29 cellular contexts compared by ENCODE assay signal in the genomic region with DNA sequence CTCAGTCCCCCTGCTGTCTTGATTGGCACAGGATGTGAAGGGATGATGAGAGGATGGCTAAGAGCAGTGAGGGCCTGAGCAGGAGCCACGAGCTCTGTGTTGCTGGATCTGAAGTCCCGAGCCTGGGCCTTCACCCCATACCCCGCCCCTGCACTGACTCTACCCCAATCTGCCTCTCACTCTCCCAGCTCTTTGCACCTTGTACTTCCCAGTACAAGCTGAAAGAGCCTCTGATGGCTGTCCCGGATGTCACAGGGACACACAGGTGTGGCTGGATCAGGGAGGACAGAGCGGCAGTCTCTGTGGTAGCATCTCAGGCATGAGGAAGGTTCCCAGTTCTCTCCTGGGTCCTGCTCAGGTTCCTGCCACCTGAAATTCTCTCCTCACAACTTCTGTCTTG.
"Had no signal": no experiment of that assay in that cellular context is flagged by ENCODE, and none has a peak within 500 bp of the region (broad histone marks: within the 10 kb centered on the region; RNA-seq: fewer than 3 reads in every experiment).

No MANE protein-coding gene starts in this region.

- H3K27me3 ChIP-seq: breast epithelium, foreskin keratinocyte, heart right ventricle, left lung, spleen, testis, uterus had no signal

- H3K4me1 Mint-ChIP-seq: activated CD4-positive, alpha-beta T cell treated with anti-CD3 and anti-CD28 coated beads, Interleukin-2, amount 10 ng/mL, durations not matched to agents 24 days and 14 days; activated T-helper 17 cell treated with anti-CD3 and anti-CD28 coated beads, Interleukin-2, amount 50 U/mL, for 72 hours; central memory CD8-positive, alpha-beta T cell; T-helper 17 cell had no signal

- H3K36me3 Mint-ChIP-seq: activated CD4-positive, alpha-beta memory T cell treated with anti-CD3 and anti-CD28 coated beads for 36 hours; natural killer cell treated with Interleukin-12 subunit alpha and Interleukin-12 subunit beta and Interleukin-15 and Interleukin-18, amount 100 ng/mL, for 72 hours; type B pancreatic cell had no signal

- H3K4me3 ChIP-seq: breast epithelium, heart right ventricle, left lung, lower lobe of right lung, spleen, testis, uterus had no signal

- ATAC-seq: activated T-helper 17 cell treated with anti-CD3 and anti-CD28 coated beads, Interleukin-2, amount 50 U/mL, for 72 hours; esophagus mucosa; foreskin keratinocyte; heart right ventricle; left lung; lower lobe of right lung; natural killer cell treated with Interleukin-12 subunit alpha and Interleukin-12 subunit beta and Interleukin-15 and Interleukin-18, amount 100 ng/mL, for 72 hours; T-helper 17 cell had no signal

- H3K4me1 ChIP-seq: left lung, lower lobe of right lung, spleen, uterus had no signal

- H3K36me3 ChIP-seq: breast epithelium, heart right ventricle, left lung, lower lobe of right lung, spleen, uterus, WERI-Rb-1 had no signal

- H3K27ac ChIP-seq: breast epithelium, foreskin keratinocyte, heart right ventricle, left lung, lower lobe of right lung, spleen, testis, uterus, WERI-Rb-1 had no signal

- H3K9me3 ChIP-seq: breast epithelium, heart right ventricle, left lung, lower lobe of right lung, spleen, testis, uterus had no signal

- H3K4me3 Mint-ChIP-seq: activated CD4-positive, alpha-beta memory T cell treated with anti-CD3 and anti-CD28 coated beads for 36 hours; activated CD4-positive, alpha-beta T cell treated with anti-CD3 and anti-CD28 coated beads, Interleukin-2, amount 10 ng/mL, durations not matched to agents 24 days and 14 days; activated T-cell treated with anti-CD3 and anti-CD28 coated beads, Interleukin-2, amount 50 U/mL, for 24 hours; activated T-helper 17 cell treated with anti-CD3 and anti-CD28 coated beads, Interleukin-2, amount 50 U/mL, for 72 hours; central memory CD8-positive, alpha-beta T cell; dendritic cell treated with granulocyte-macrophage colony-stimulating factor and Interleukin-4, amounts not matched to agents 40 ng/mL and 50 ng/mL, for 4 days; endodermal cell; natural killer cell treated with Interleukin-12 subunit alpha and Interleukin-12 subunit beta and Interleukin-15 and Interleukin-18, amount 100 ng/mL, for 72 hours; T-helper 17 cell; type B pancreatic cell had no signal

- H3K27me3 Mint-ChIP-seq: activated CD4-positive, alpha-beta memory T cell treated with anti-CD3 and anti-CD28 coated beads for 36 hours; activated CD4-positive, alpha-beta T cell treated with anti-CD3 and anti-CD28 coated beads, Interleukin-2, amount 10 ng/mL, durations not matched to agents 24 days and 14 days; activated T-cell treated with anti-CD3 and anti-CD28 coated beads, Interleukin-2, amount 50 U/mL, for 24 hours; activated T-helper 17 cell treated with anti-CD3 and anti-CD28 coated beads, Interleukin-2, amount 50 U/mL, for 72 hours; central memory CD8-positive, alpha-beta T cell; dendritic cell treated with granulocyte-macrophage colony-stimulating factor and Interleukin-4, amounts not matched to agents 40 ng/mL and 50 ng/mL, for 4 days; natural killer cell treated with Interleukin-12 subunit alpha and Interleukin-12 subunit beta and Interleukin-15 and Interleukin-18, amount 100 ng/mL, for 72 hours; T-helper 17 cell had no signal

- H3K9me3 Mint-ChIP-seq: activated CD4-positive, alpha-beta memory T cell treated with anti-CD3 and anti-CD28 coated beads for 36 hours; activated CD4-positive, alpha-beta T cell treated with anti-CD3 and anti-CD28 coated beads, Interleukin-2, amount 10 ng/mL, durations not matched to agents 24 days and 14 days; activated T-cell treated with anti-CD3 and anti-CD28 coated beads, Interleukin-2, amount 50 U/mL, for 24 hours; activated T-helper 17 cell treated with anti-CD3 and anti-CD28 coated beads, Interleukin-2, amount 50 U/mL, for 72 hours; central memory CD8-positive, alpha-beta T cell; dendritic cell treated with granulocyte-macrophage colony-stimulating factor and Interleukin-4, amounts not matched to agents 40 ng/mL and 50 ng/mL, for 4 days; endodermal cell; natural killer cell treated with Interleukin-12 subunit alpha and Interleukin-12 subunit beta and Interleukin-15 and Interleukin-18, amount 100 ng/mL, for 72 hours; type B pancreatic cell had no signal

- DNase-seq: activated CD4-positive, alpha-beta memory T cell treated with anti-CD3 and anti-CD28 coated beads for 36 hours; activated CD4-positive, alpha-beta T cell treated with anti-CD3 and anti-CD28 coated beads, Interleukin-2, amount 10 ng/mL, durations not matched to agents 24 days and 14 days; activated CD4-positive, CD25-positive, alpha-beta regulatory T cell treated with anti-CD3 and anti-CD28 coated beads, Interleukin-2, amount 50 U/mL, for 72 hours; activated CD8-positive, alpha-beta memory T cell treated with anti-CD3 and anti-CD28 coated beads, Interleukin-2, amount 50 U/mL, for 48 hours; activated gamma-delta T cell treated with Interleukin-2 at 50 U/mL for 16 hours; activated naive CD4-positive, alpha-beta T cell treated with anti-CD3 and anti-CD28 coated beads, Interleukin-2, amount 50 U/mL, for 16 hours; activated T-cell treated with anti-CD3 and anti-CD28 coated beads, Interleukin-2, amount 50 U/mL, for 24 hours; amniotic stem cell; endodermal cell; heart right ventricle; left lung; lower lobe of right lung; mesendoderm; posterior cingulate gyrus; spleen; stimulated activated naive CD4-positive, alpha-beta T cell treated with Interleukin-2 at 50 U/mL for 16 hours; T-helper 17 cell; T1000; testis; uterus; WERI-Rb-1 had no signal

- H3K27ac Mint-ChIP-seq: activated CD4-positive, alpha-beta memory T cell treated with anti-CD3 and anti-CD28 coated beads for 36 hours; activated CD4-positive, alpha-beta T cell treated with anti-CD3 and anti-CD28 coated beads, Interleukin-2, amount 10 ng/mL, durations not matched to agents 24 days and 14 days; activated T-cell treated with anti-CD3 and anti-CD28 coated beads, Interleukin-2, amount 50 U/mL, for 24 hours; activated T-helper 17 cell treated with anti-CD3 and anti-CD28 coated beads, Interleukin-2, amount 50 U/mL, for 72 hours; dendritic cell treated with granulocyte-macrophage colony-stimulating factor and Interleukin-4, amounts not matched to agents 40 ng/mL and 50 ng/mL, for 4 days; endodermal cell; natural killer cell treated with Interleukin-12 subunit alpha and Interleukin-12 subunit beta and Interleukin-15 and Interleukin-18, amount 100 ng/mL, for 72 hours; T-helper 17 cell; type B pancreatic cell had no signal
